ENCODE assay signal across 23 cellular contexts in genomic region chr2:237640493-237640998, GRCh38. TPM values are rescaled to one million over a fixed set of nuclear protein-coding genes. Genes with fewer than 3 reads are reported as not detected.
"Had no signal": no experiment of that assay in that cellular context is flagged by ENCODE, and none has a peak within 500 bp of the region (broad histone marks: within the 10 kb centered on the region; RNA-seq: fewer than 3 reads in every experiment).

No MANE protein-coding gene starts in this region.

- H3K27me3 Mint-ChIP-seq: activated naive CD8-positive, alpha-beta T cell had no signal

- ATAC-seq: activated CD8-positive, alpha-beta T cell treated with anti-CD3 and anti-CD28 coated beads, Interleukin-2, amount 10 ng/mL, durations not matched to agents 7 days and 5 days; activated T-cell treated with anti-CD3 and anti-CD28 coated beads, Interleukin-2, amount 50 U/mL, for 4 hours had no signal

- H3K27ac ChIP-seq: breast epithelium, Peyer's patch, RWPE1 had no signal

- H3K36me3 Mint-ChIP-seq: activated naive CD8-positive, alpha-beta T cell had no signal

- H3K9me3 ChIP-seq: breast epithelium, MG63, Peyer's patch had no signal

- H3K4me1 ChIP-seq: breast epithelium, Peyer's patch had no signal

- H3K9me3 Mint-ChIP-seq: activated naive CD4-positive, alpha-beta T cell treated with anti-CD3 and anti-CD28 coated beads for 36 hours; central memory CD8-positive, alpha-beta T cell had no signal

- H3K36me3 ChIP-seq: breast epithelium, MG63, Peyer's patch had no signal

- DNase-seq: activated CD4-positive, alpha-beta T cell treated with anti-CD3 and anti-CD28 coated beads for 48 hours; activated CD4-positive, alpha-beta T cell treated with anti-CD3 and anti-CD28 coated beads, Interleukin-2, amount 50 U/mL, for 4 hours; activated CD4-positive, CD25-positive, alpha-beta regulatory T cell treated with anti-CD3 and anti-CD28 coated beads, Interleukin-2, amount 50 U/mL, for 72 hours; activated CD8-positive, alpha-beta T cell treated with anti-CD3 and anti-CD28 coated beads, Interleukin-2, amount 10 ng/mL, durations not matched to agents 7 days and 5 days; activated gamma-delta T cell; activated naive CD4-positive, alpha-beta T cell treated with anti-CD3 and anti-CD28 coated beads for 36 hours; activated T-cell treated with anti-CD3 and anti-CD28 coated beads, Interleukin-2, amount 50 U/mL, for 4 hours; MG63; MV-4-11; NCI-H1092 treated with DMSO at 0.1 percent for 48 hours; NCI-H1436; NCI-H1694 treated with DMSO at 0.1 percent for 48 hours; NCI-H2029 treated with DMSO at 0.1 percent for 48 hours; NCI-H510A treated with DMSO at 0.1 percent for 48 hours; NCI-H69; NK-92 treated with Interleukin-12 subunit alpha and Interleukin-12 subunit beta, amount 100 ng/mL, for 24 hours; Peyer's patch; SHP77 treated with DMSO at 0.1 percent for 48 hours had no signal

- H3K27me3 ChIP-seq: breast epithelium, MG63, Peyer's patch had no signal

- H3K4me3 Mint-ChIP-seq: activated CD8-positive, alpha-beta T cell treated with anti-CD3 and anti-CD28 coated beads, Interleukin-2, amount 10 ng/mL, durations not matched to agents 7 days and 5 days; activated naive CD4-positive, alpha-beta T cell treated with anti-CD3 and anti-CD28 coated beads for 36 hours; activated naive CD8-positive, alpha-beta T cell; activated T-cell treated with anti-CD3 and anti-CD28 coated beads, Interleukin-2, amount 50 U/mL, for 4 hours; central memory CD8-positive, alpha-beta T cell; T-helper 1 cell treated with Interleukin-12 subunit alpha and Interleukin-12 subunit beta and Interleukin-4 antibody, amounts not matched to agents 30 μg/mL and 1 μg/mL, for 36 hours had no signal

- H3K27ac Mint-ChIP-seq: activated CD8-positive, alpha-beta T cell treated with anti-CD3 and anti-CD28 coated beads, Interleukin-2, amount 10 ng/mL, durations not matched to agents 7 days and 5 days; activated naive CD4-positive, alpha-beta T cell treated with anti-CD3 and anti-CD28 coated beads for 36 hours; activated naive CD8-positive, alpha-beta T cell; T-helper 1 cell treated with Interleukin-12 subunit alpha and Interleukin-12 subunit beta and Interleukin-4 antibody, amounts not matched to agents 30 μg/mL and 1 μg/mL, for 36 hours had no signal

- H3K4me3 ChIP-seq: breast epithelium, MG63, Peyer's patch had no signal

RNA-seq across cellular contexts. Expression of gene RAB17, which starts 50.0 kb away (rescaled TPM):
- total RNA-seq: activated naive CD4-positive, alpha-beta T cell treated with anti-CD3 and anti-CD28 coated beads for 36 hours had no signal
